ENCODE assay signal across 20 cellular contexts in genomic region chr10:67935223-67935622, GRCh38.
"Had no signal": no experiment of that assay in that cellular context is flagged by ENCODE, and none has a peak within 500 bp of the region (broad histone marks: within the 10 kb centered on the region; RNA-seq: fewer than 3 reads in every experiment).

No MANE protein-coding gene starts in this region.

- H3K27me3 ChIP-seq: body of pancreas, dorsolateral prefrontal cortex, tibial nerve, vagina had no signal

- H3K27ac ChIP-seq: body of pancreas, left ventricle myocardium inferior, psoas muscle, tibial nerve, vagina had no signal

- H3K27ac Mint-ChIP-seq: activated CD4-positive, alpha-beta memory T cell treated with anti-CD3 and anti-CD28 coated beads, Interleukin-2, amount 10 ng/mL, durations not matched to agents 7 days and 5 days; activated CD8-positive, alpha-beta memory T cell treated with anti-CD3 and anti-CD28 coated beads, Interleukin-2, amount 10 ng/mL, durations not matched to agents 7 days and 5 days; activated naive CD8-positive, alpha-beta T cell treated with anti-CD3 and anti-CD28 coated beads, Interleukin-2, amount 10 ng/mL, durations not matched to agents 7 days and 5 days; activated T-helper 2 cell treated with anti-CD3 and anti-CD28 coated beads, Interferon-gamma antibody, Interleukin-2, Interleukin-4, amounts not matched to agents 10 μg/mL and 5 μg/mL and 100 μg/mL, durations not matched to agents 14 hours and 24 hours and 36 hours had no signal

- H3K9me3 Mint-ChIP-seq: activated CD4-positive, alpha-beta memory T cell treated with anti-CD3 and anti-CD28 coated beads, Interleukin-2, amount 10 ng/mL, durations not matched to agents 7 days and 5 days; activated naive CD8-positive, alpha-beta T cell treated with anti-CD3 and anti-CD28 coated beads, Interleukin-2, amount 10 ng/mL, durations not matched to agents 7 days and 5 days; activated T-helper 2 cell treated with anti-CD3 and anti-CD28 coated beads, Interferon-gamma antibody, Interleukin-2, Interleukin-4, amounts not matched to agents 10 μg/mL and 5 μg/mL and 100 μg/mL, durations not matched to agents 14 hours and 24 hours and 36 hours; neural crest cell; stimulated activated naive CD8-positive, alpha-beta T cell treated with anti-CD3 and anti-CD28 coated beads, Interleukin-15, Interleukin-2, amounts not matched to agents 100 ng/mL and 50 ng/mL, for 24 hours had no signal

- ATAC-seq: activated CD4-positive, alpha-beta T cell treated with anti-CD3 and anti-CD28 coated beads for 36 hours; activated CD8-positive, alpha-beta memory T cell treated with anti-CD3 and anti-CD28 coated beads, Interleukin-2, amount 10 ng/mL, durations not matched to agents 7 days and 5 days; body of pancreas; psoas muscle; right cardiac atrium had no signal

- H3K4me3 Mint-ChIP-seq: activated CD4-positive, alpha-beta memory T cell treated with anti-CD3 and anti-CD28 coated beads, Interleukin-2, amount 10 ng/mL, durations not matched to agents 7 days and 5 days; activated CD4-positive, alpha-beta T cell treated with anti-CD3 and anti-CD28 coated beads for 36 hours; activated CD8-positive, alpha-beta memory T cell treated with anti-CD3 and anti-CD28 coated beads, Interleukin-2, amount 10 ng/mL, durations not matched to agents 7 days and 5 days; activated naive CD8-positive, alpha-beta T cell treated with anti-CD3 and anti-CD28 coated beads, Interleukin-2, amount 10 ng/mL, durations not matched to agents 7 days and 5 days; neural crest cell; stimulated activated naive CD8-positive, alpha-beta T cell treated with anti-CD3 and anti-CD28 coated beads, Interleukin-15, Interleukin-2, amounts not matched to agents 100 ng/mL and 50 ng/mL, for 24 hours had no signal

- H3K9me3 ChIP-seq: body of pancreas, left ventricle myocardium inferior, psoas muscle, tibial nerve, vagina had no signal

- H3K4me1 Mint-ChIP-seq: activated CD4-positive, alpha-beta memory T cell treated with anti-CD3 and anti-CD28 coated beads, Interleukin-2, amount 10 ng/mL, durations not matched to agents 7 days and 5 days; activated CD4-positive, alpha-beta T cell treated with anti-CD3 and anti-CD28 coated beads for 36 hours; neural crest cell had no signal

- DNase-seq: activated CD4-positive, alpha-beta memory T cell treated with anti-CD3 and anti-CD28 coated beads, Interleukin-2, amount 10 ng/mL, durations not matched to agents 7 days and 5 days; activated CD4-positive, alpha-beta T cell treated with anti-CD3 and anti-CD28 coated beads for 36 hours; activated CD8-positive, alpha-beta memory T cell treated with anti-CD3 and anti-CD28 coated beads, Interleukin-2, amount 10 ng/mL, durations not matched to agents 7 days and 5 days; activated naive CD4-positive, alpha-beta T cell treated with Interleukin-2 at 50 U/mL for 16 hours; activated naive CD8-positive, alpha-beta T cell treated with anti-CD3 and anti-CD28 coated beads, Interleukin-2, amount 10 ng/mL, durations not matched to agents 7 days and 5 days; amygdala; body of pancreas; dorsolateral prefrontal cortex; hypothalamus; left ventricle myocardium inferior; mammary epithelial cell; psoas muscle; right cardiac atrium; stimulated activated CD4-positive, alpha-beta T cell treated with anti-CD3 and anti-CD28 coated beads, Interleukin-2, amount 100 ng/mL, for 24 hours; T-helper 2 cell had no signal

- H3K4me1 ChIP-seq: body of pancreas, left ventricle myocardium inferior, psoas muscle, tibial nerve, vagina had no signal

- H3K27me3 Mint-ChIP-seq: activated CD4-positive, alpha-beta memory T cell treated with anti-CD3 and anti-CD28 coated beads, Interleukin-2, amount 10 ng/mL, durations not matched to agents 7 days and 5 days; activated CD4-positive, alpha-beta T cell treated with anti-CD3 and anti-CD28 coated beads for 36 hours; activated CD8-positive, alpha-beta memory T cell treated with anti-CD3 and anti-CD28 coated beads, Interleukin-2, amount 10 ng/mL, durations not matched to agents 7 days and 5 days; activated naive CD8-positive, alpha-beta T cell treated with anti-CD3 and anti-CD28 coated beads, Interleukin-2, amount 10 ng/mL, durations not matched to agents 7 days and 5 days; stimulated activated naive CD8-positive, alpha-beta T cell treated with anti-CD3 and anti-CD28 coated beads, Interleukin-15, Interleukin-2, amounts not matched to agents 100 ng/mL and 50 ng/mL, for 24 hours had no signal

- H3K4me3 ChIP-seq: body of pancreas, dorsolateral prefrontal cortex, left ventricle myocardium inferior, psoas muscle, tibial nerve, vagina had no signal
